Comparison of ENCODE assay signal across 9 cellular contexts in the genomic region with DNA sequence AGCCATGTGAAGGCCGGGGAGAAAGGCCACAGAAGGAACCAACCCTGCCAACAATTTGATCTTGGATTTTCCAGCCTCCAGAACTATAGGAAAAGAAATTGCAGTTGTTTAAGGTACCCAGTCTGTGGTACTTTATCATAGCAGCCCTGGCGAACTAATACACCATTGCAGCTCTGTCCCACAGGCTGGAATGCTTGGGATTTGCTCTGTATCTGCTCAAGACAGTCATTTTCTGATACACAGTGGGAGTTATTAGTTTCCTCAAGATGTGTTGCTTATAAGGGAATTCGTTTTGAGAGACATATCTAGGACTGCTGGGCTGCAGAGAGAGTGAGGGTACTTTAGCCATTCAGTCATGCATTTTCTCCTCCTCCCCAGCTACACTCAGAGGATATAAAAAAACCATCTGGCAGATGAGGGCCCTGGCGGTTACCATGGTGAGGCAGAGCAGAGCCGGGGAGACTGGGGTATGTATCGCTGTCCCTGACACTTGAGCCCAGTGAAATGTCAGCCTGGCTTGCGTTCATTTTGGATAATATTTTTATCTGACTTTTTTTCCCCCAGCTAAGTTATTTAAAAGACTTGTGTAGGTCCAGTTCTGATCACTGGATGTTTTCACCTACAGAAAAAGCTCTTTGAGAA.
A peak's percentile ranks its signal among the peaks of the same experiment; 100 is the strongest.
DNase-seq lines count a peak whose midpoint lies in the region; ATAC-seq and TF ChIP-seq lines count a peak whose summit lies in the region.
"Had no signal": no experiment of that assay in that cellular context is flagged by ENCODE, and none has a peak within 500 bp of the region (broad histone marks: within the 10 kb centered on the region; RNA-seq: fewer than 3 reads in every experiment).

No MANE protein-coding gene starts in this region.

- no peak for ATAC-seq in activated T-cell treated with anti-CD3 and anti-CD28 coated beads, Interleukin-2, amount 50 U/mL, for 4 hours

- no peaks in the 10 kb centered on the region for H3K36me3 Mint-ChIP-seq in activated T-helper 1 cell treated with anti-CD3 and anti-CD28 coated beads, Interleukin-12 subunit alpha, Interleukin-12 subunit beta, Interleukin-2, Interleukin-4 antibody, amounts not matched to agents 30 ng/mL and 10 ng/mL and 1 ng/mL, durations not matched to agents 14 hours and 24 hours and 36 hours (ENCODE audit: low read depth)
- H3K36me3 Mint-ChIP-seq in activated T-cell treated with anti-CD3 and anti-CD28 coated beads, Interleukin-2, amount 50 U/mL, for 4 hours (ENCODE audit: insufficient read depth): no peaks in the 10 kb centered on the region

- no peak for TF ChIP-seq CTCF in cardiac muscle cell (IDR thresholded peaks at IDR 0.05; ENCODE audit: low read depth, low read length)

- no peak overlapping the region for H3K4me3 ChIP-seq in cardiac muscle cell
- H3K4me3 ChIP-seq: sigmoid colon had no signal

- H3K4me3 Mint-ChIP-seq in activated T-helper 1 cell treated with anti-CD3 and anti-CD28 coated beads, Interleukin-12 subunit alpha, Interleukin-12 subunit beta, Interleukin-2, Interleukin-4 antibody, amounts not matched to agents 30 ng/mL and 10 ng/mL and 1 ng/mL, durations not matched to agents 14 hours and 24 hours and 36 hours: no peak overlapping the region
- H3K4me3 Mint-ChIP-seq in activated T-cell treated with anti-CD3 and anti-CD28 coated beads, Interleukin-2, amount 50 U/mL, for 4 hours: no peak overlapping the region

- no peaks in the 10 kb centered on the region for H3K4me1 Mint-ChIP-seq in activated T-helper 1 cell treated with anti-CD3 and anti-CD28 coated beads, Interleukin-12 subunit alpha, Interleukin-12 subunit beta, Interleukin-2, Interleukin-4 antibody, amounts not matched to agents 30 ng/mL and 10 ng/mL and 1 ng/mL, durations not matched to agents 14 hours and 24 hours and 36 hours (ENCODE audit: low read depth)
- H3K4me1 Mint-ChIP-seq in activated T-cell treated with anti-CD3 and anti-CD28 coated beads, Interleukin-2, amount 50 U/mL, for 4 hours (ENCODE audit: low read depth): no peaks in the 10 kb centered on the region

- H3K27ac Mint-ChIP-seq in activated T-helper 1 cell treated with anti-CD3 and anti-CD28 coated beads, Interleukin-12 subunit alpha, Interleukin-12 subunit beta, Interleukin-2, Interleukin-4 antibody, amounts not matched to agents 30 ng/mL and 10 ng/mL and 1 ng/mL, durations not matched to agents 14 hours and 24 hours and 36 hours: no peak overlapping the region

- intact Hi-C loops in activated T-helper 1 cell treated with anti-CD3 and anti-CD28 coated beads, Interleukin-12 subunit alpha, Interleukin-12 subunit beta, Interleukin-2, Interleukin-4 antibody, amounts not matched to agents 30 ng/mL and 10 ng/mL and 1 ng/mL, durations not matched to agents 14 hours and 24 hours and 36 hours (cut with micrococcal nuclease): no loop called here

- H3K9me3 ChIP-seq in cardiac muscle cell (ENCODE audit: low read depth): no peaks in the 10 kb centered on the region
- H3K9me3 ChIP-seq: sigmoid colon had no signal

- H3K9me3 Mint-ChIP-seq in activated T-helper 1 cell treated with anti-CD3 and anti-CD28 coated beads, Interleukin-12 subunit alpha, Interleukin-12 subunit beta, Interleukin-2, Interleukin-4 antibody, amounts not matched to agents 30 ng/mL and 10 ng/mL and 1 ng/mL, durations not matched to agents 14 hours and 24 hours and 36 hours: no peaks in the 10 kb centered on the region
- no peaks in the 10 kb centered on the region for H3K9me3 Mint-ChIP-seq in activated T-cell treated with anti-CD3 and anti-CD28 coated beads, Interleukin-2, amount 50 U/mL, for 4 hours

- H3K27me3 Mint-ChIP-seq in activated T-helper 1 cell treated with anti-CD3 and anti-CD28 coated beads, Interleukin-12 subunit alpha, Interleukin-12 subunit beta, Interleukin-2, Interleukin-4 antibody, amounts not matched to agents 30 ng/mL and 10 ng/mL and 1 ng/mL, durations not matched to agents 14 hours and 24 hours and 36 hours (ENCODE audit: insufficient read depth): no peaks in the 10 kb centered on the region
- H3K27me3 Mint-ChIP-seq in activated T-cell treated with anti-CD3 and anti-CD28 coated beads, Interleukin-2, amount 50 U/mL, for 4 hours (ENCODE audit: low read depth): peaks cover 2% of the 10 kb centered on the region

- H3K4me1 ChIP-seq in cardiac muscle cell (ENCODE audit: low read depth): peaks cover 61% of the 10 kb centered on the region

- peak overlapping the region; percentile 88 for H3K27ac ChIP-seq in cardiac muscle cell

- no peaks in the 10 kb centered on the region for H3K36me3 ChIP-seq in cardiac muscle cell
- H3K36me3 ChIP-seq: sigmoid colon had no signal

- H3K27me3 ChIP-seq in cardiac muscle cell: no peaks in the 10 kb centered on the region
- H3K27me3 ChIP-seq: sigmoid colon had no signal

- DNase-seq in NCI-H1436 treated with DMSO at 0.1 percent for 48 hours (lab: John Stamatoyannopoulos, UW): peak; percentile 67
- DNase-seq in NCI-H748 (lab: John Stamatoyannopoulos, UW; ENCODE audit: unreplicated experiment): peak; percentile 88
- peak in 1 of 2 donors; percentile 87 for DNase-seq in cardiac muscle cell (ENCODE audit: low read depth in 1 of 2, low spot score in 1 of 2)
- peak; percentile 67 for DNase-seq in retina
- DNase-seq in activated T-helper 1 cell treated with anti-CD3 and anti-CD28 coated beads, Interleukin-12 subunit alpha, Interleukin-12 subunit beta, Interleukin-2, Interleukin-4 antibody, amounts not matched to agents 30 ng/mL and 10 ng/mL and 1 ng/mL, durations not matched to agents 14 hours and 24 hours and 36 hours (ENCODE audit: low spot score): no peak
- DNase-seq in NOMO-1 treated with DMSO at 0.1 percent for 48 hours (lab: John Stamatoyannopoulos, UW; ENCODE audit: unreplicated experiment): no peak
- DNase-seq in activated T-cell treated with anti-CD3 and anti-CD28 coated beads, Interleukin-2, amount 50 U/mL, for 4 hours: no peak
- no peak for DNase-seq in kidney glomerular epithelial cell (lab: John Stamatoyannopoulos, UW)
- DNase-seq: sigmoid colon had no signal

Comparison
In these comparisons a context has a peak if more than half of its experiments do, and no peak if none do; other contexts are left out.
1. DNase-seq: peak in NCI-H1436 treated with DMSO at 0.1 percent for 48 hours (single experiment), NCI-H748 (single experiment) and retina (single experiment); none in activated T-helper 1 cell treated with anti-CD3 and anti-CD28 coated beads, Interleukin-12 subunit alpha, Interleukin-12 subunit beta, Interleukin-2, Interleukin-4 antibody, amounts not matched to agents 30 ng/mL and 10 ng/mL and 1 ng/mL, durations not matched to agents 14 hours and 24 hours and 36 hours (single experiment), NOMO-1 treated with DMSO at 0.1 percent for 48 hours (single experiment), activated T-cell treated with anti-CD3 and anti-CD28 coated beads, Interleukin-2, amount 50 U/mL, for 4 hours (single experiment) and kidney glomerular epithelial cell (single experiment).